ENCODE assay signal across 15 cellular contexts in the genomic region with DNA sequence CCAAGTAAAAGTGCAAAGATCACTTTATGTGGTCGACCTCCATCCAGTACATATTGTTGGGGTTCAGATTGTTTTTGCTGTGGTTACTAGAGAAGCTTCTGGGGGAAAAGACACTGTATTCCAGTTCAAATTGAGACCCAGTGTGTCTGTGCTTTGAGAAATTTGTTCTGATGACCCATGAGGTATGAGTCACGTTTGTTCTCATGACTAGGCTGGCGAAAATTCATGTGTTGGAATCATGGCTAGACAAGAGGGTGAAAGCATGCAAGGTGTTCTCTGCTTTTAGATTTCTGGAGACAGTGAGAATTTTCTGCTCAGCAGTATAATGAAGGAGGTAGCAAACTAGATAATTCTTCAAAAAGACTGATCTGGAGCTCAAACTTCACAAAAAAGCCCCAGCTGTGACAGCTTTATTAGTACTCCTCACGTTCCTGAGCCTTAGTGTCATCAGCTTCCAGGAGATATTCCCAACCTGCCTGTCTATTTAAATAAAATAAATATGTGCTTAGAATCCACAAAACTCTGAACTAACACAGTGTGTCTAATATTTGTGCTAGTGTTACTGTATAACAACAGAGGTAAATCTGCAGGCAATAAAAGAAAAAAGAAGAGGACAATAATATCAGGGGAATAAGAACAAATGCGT. TPM values are rescaled to one million over a fixed set of nuclear protein-coding genes. Genes with fewer than 3 reads are reported as not detected.
DNase-seq lines count a peak whose midpoint lies in the region; ATAC-seq, FAIRE-seq and TF ChIP-seq lines count a peak whose summit lies in the region.
"Had no signal": no experiment of that assay in that cellular context is flagged by ENCODE, and none has a peak within 500 bp of the region (broad histone marks: within the 10 kb centered on the region; RNA-seq: fewer than 3 reads in every experiment).

No MANE protein-coding gene starts in this region.

- TF ChIP-seq EP300 in HepG2 (IDR thresholded peaks at IDR 0.05; ENCODE audit: low read depth in 2 of 2, low read length in 2 of 2) (no peak), HepG2 (CRISPR knock-in tag; IDR thresholded peaks at IDR 0.05; ENCODE audit: borderline replicate concordance) (no peak)

- H3K9ac ChIP-seq in HepG2 (ENCODE audit: insufficient read depth, low read depth, low read length) (no peak overlapping the region), mesendoderm (ENCODE audit: low read length) (no peak overlapping the region)

- POLR2A ChIA-PET in HepG2 (lab: Yijun Ruan, JAX) = no interaction called here

- H3K56ac ChIP-seq in mesendoderm (ENCODE audit: low read length) = no peak overlapping the region

- TF ChIP-seq CTCF in right lobe of liver (IDR thresholded peaks at IDR 0.05) (no peak), HepG2 (CRISPR knock-in tag; IDR thresholded peaks at IDR 0.05) (no peak), astrocyte of the cerebellum (IDR thresholded peaks at IDR 0.05; ENCODE audit: low read depth, low read length, missing control alignments) (no peak)

- DNase-seq in right lobe of liver (no peak), HepG2 (ENCODE audit: low spot score) (no peak), astrocyte of the cerebellum (ENCODE audit: low read depth) (peak; percentile 22), glomerular visceral epithelial cell (ENCODE audit: extremely low spot score) (peak; percentile 41), urothelium cell line (ENCODE audit: low spot score) (peak; percentile 2), mesendoderm (no peak), head of caudate nucleus (no peak)
- DNase-seq in stimulated activated CD4-positive, alpha-beta T cell treated with anti-CD3 and anti-CD28 coated beads, Interleukin-4, amount 100 ng/mL, for 4 hours = no peak
- DNase-seq: activated CD4-positive, alpha-beta T cell treated with anti-CD3 and anti-CD28 coated beads, Interleukin-2, amount 50 U/mL, for 1 hour; NCI-H1417 treated with DMSO at 0.1 percent for 48 hours; nucleus accumbens had no signal

- no peak overlapping the region for H2AK5ac ChIP-seq in mesendoderm (ENCODE audit: low read length)

- ATAC-seq in right lobe of liver (peak; percentile 22 to 80 (median 33)), HepG2 (no peak)
- ATAC-seq: Panc1 had no signal

- BruUV-seq in HepG2 (replicated peaks; lab: Mats Ljungman, UMichigan) = no TSS peak

- no peak overlapping the region for H2BK120ac ChIP-seq in mesendoderm (ENCODE audit: low read depth, low read length)

- H3K4me2 ChIP-seq in HepG2 (ENCODE audit: low read depth, low read length) = no peak overlapping the region
- no peak overlapping the region for H3K4me2 ChIP-seq in mesendoderm (ENCODE audit: low read length)

- 19% methylated on average over 3 of the region's 5 CpGs for WGBS in right lobe of liver (ENCODE audit: insufficient coverage, low coverage, low lambda C conversion rate, missing lambda C conversion rate)
- WGBS in HepG2 (ENCODE audit: low lambda C conversion rate) = 0% methylated on average over 5 of the region's 5 CpGs
- WGBS in mesendoderm (ENCODE audit: extremely low coverage, insufficient coverage, low lambda C conversion rate) = no CpG with 5 or more reads among the region's 5 CpGs

- in situ Hi-C loops in HepG2 (cut with HindIII; ENCODE audit: extremely low pct_ligation_motif_present, low pct_unique_long_range_greater_than_20kb) = no loop called here
- in situ Hi-C loops in astrocyte of the cerebellum (cut with HindIII; ENCODE audit: low sequenced_read_pairs) = no loop called here

- H4K5ac ChIP-seq in mesendoderm (ENCODE audit: low read length) = no peak overlapping the region

- H3K23ac ChIP-seq in mesendoderm (ENCODE audit: low read length) = no peak overlapping the region

- H3K36me3 ChIP-seq in right lobe of liver (no peaks in the 10 kb centered on the region), HepG2 (replicated peaks in 1 of 2; ENCODE audit: control insufficient read depth in 1 of 2, insufficient read depth in 2 of 2, low read length in 2 of 2) (no peaks in the 10 kb centered on the region), mesendoderm (ENCODE audit: control insufficient read depth, insufficient read depth, low read length) (no peaks in the 10 kb centered on the region)

- H3K27me3 ChIP-seq in right lobe of liver (peaks cover 0 to 5% of the 10 kb centered on the region in 2 donors), HepG2 (ENCODE audit: control insufficient read depth in 1 of 2, insufficient read depth in 2 of 2, low read length in 2 of 2) (no peaks in the 10 kb centered on the region), mesendoderm (ENCODE audit: insufficient read depth, low read length, poor library complexity) (no peaks in the 10 kb centered on the region)

- TF ChIP-seq POLR2A in right lobe of liver (IDR thresholded peaks at IDR 0.05) = no peak
- no peak for TF ChIP-seq POLR2A in HepG2 (IDR thresholded peaks at IDR 0.05; ENCODE audit: insufficient read depth in 1 of 2, low read depth in 2 of 2, low read length in 2 of 2)

- H4K20me1 ChIP-seq in HepG2 (ENCODE audit: insufficient read depth, low read length) = no peaks in the 10 kb centered on the region

- H3K27ac ChIP-seq in right lobe of liver = no peak overlapping the region
- H3K27ac ChIP-seq in HepG2 (ENCODE audit: extremely low read length, insufficient read depth, low read length) = no peak overlapping the region
- H3K27ac ChIP-seq in mesendoderm (ENCODE audit: low read depth, low read length) = no peak overlapping the region

- H3K4me1 ChIP-seq in right lobe of liver (no peaks in the 10 kb centered on the region), HepG2 (ENCODE audit: insufficient read depth, low read length) (no peaks in the 10 kb centered on the region), mesendoderm (ENCODE audit: control insufficient read depth, low read depth, low read length) (no peaks in the 10 kb centered on the region)

- H3K9me3 ChIP-seq in right lobe of liver = no peaks in the 10 kb centered on the region
- H3K9me3 ChIP-seq in HepG2 (ENCODE audit: low read length) = no peaks in the 10 kb centered on the region

- no peaks in the 10 kb centered on the region for H3K79me2 ChIP-seq in HepG2 (ENCODE audit: insufficient read depth, low read length)
- no peaks in the 10 kb centered on the region for H3K79me2 ChIP-seq in mesendoderm (ENCODE audit: control insufficient read depth, insufficient read depth, low read length)

- H4K8ac ChIP-seq in mesendoderm (ENCODE audit: low read depth, low read length) = no peak overlapping the region

- FAIRE-seq in HepG2 (lab: Jason Lieb, UNC) (no peak), urothelium cell line (lab: Jason Lieb, UNC) (no peak)

- H2AFZ ChIP-seq in HepG2 (ENCODE audit: low read length) = no peak overlapping the region

- no peak overlapping the region for H3K18ac ChIP-seq in mesendoderm (ENCODE audit: low read length)

- CTCF ChIA-PET in HepG2 (lab: Yijun Ruan, JAX; ENCODE audit: low intra/inter-chr PET ratio, low total read pairs) = no interaction called here

- intact Hi-C loops in right lobe of liver (cut with DNase I) (no loop called here), HepG2 (cut with micrococcal nuclease; ENCODE audit: unreplicated experiment) (no loop called here), head of caudate nucleus (cut with DNase I) (no loop called here)

- no peak overlapping the region for H2BK5ac ChIP-seq in mesendoderm (ENCODE audit: low read length)

- H2BK15ac ChIP-seq in mesendoderm (replicated peaks; ENCODE audit: low read depth) = no peak overlapping the region

- H3K79me1 ChIP-seq in mesendoderm (ENCODE audit: low read length) = no peaks in the 10 kb centered on the region

- no peak for TF ChIP-seq RAD21 in HepG2 (CRISPR knock-in tag; IDR thresholded peaks at IDR 0.05)

- no peak overlapping the region for H3K4ac ChIP-seq in mesendoderm (ENCODE audit: low read depth, low read length)

- no peak overlapping the region for H3K4me3 ChIP-seq in right lobe of liver
- H3K4me3 ChIP-seq in HepG2 (replicated peaks in 1 of 3; ENCODE audit: insufficient read depth in 1 of 3, low read depth in 2 of 3, low read length in 3 of 3) = no peak overlapping the region
- no peak overlapping the region for H3K4me3 ChIP-seq in astrocyte of the cerebellum (ENCODE audit: low read depth, low read length)
- H3K4me3 ChIP-seq in mesendoderm (ENCODE audit: low read length) = no peak overlapping the region

TF ChIP-seq in HepG2, 621 proteins besides CTCF, POLR2A, EP300 and RAD21 (continues in another document):
- TF ChIP-seq RFXAP (CRISPR knock-in tag; IDR thresholded peaks at IDR 0.05; ENCODE audit: borderline replicate concordance) (no peak), ZSCAN29 (CRISPR knock-in tag; conservative IDR thresholded peaks at IDR 0.05) (no peak), RBM39 (IDR thresholded peaks at IDR 0.05; ENCODE audit: low read depth, low read length, poor library complexity, severe bottlenecking) (no peak), SNAPC2 (CRISPR knock-in tag; IDR thresholded peaks at IDR 0.05) (no peak), ZBTB21 (CRISPR knock-in tag; IDR thresholded peaks at IDR 0.05) (no peak), SIN3B (IDR thresholded peaks at IDR 0.05; ENCODE audit: low read length) (no peak), ZNF550 (CRISPR knock-in tag; IDR thresholded peaks at IDR 0.05; ENCODE audit: borderline replicate concordance) (no peak), PPARG (CRISPR knock-in tag; conservative IDR thresholded peaks at IDR 0.05) (no peak)

RNA-seq across cellular contexts. Expression of gene FAM47B, which starts 24.4 kb away (rescaled TPM):
- total RNA-seq in right lobe of liver = not detected
- total RNA-seq in HepG2 (2016; rRNA removed; fragmentation: Illumina TruSeq; extraction: Trizol) = not detected in 2 replicates
- total RNA-seq in HepG2 (2016; cell fraction: cytosol; rRNA removed; fragmentation: Illumina TruSeq; extraction: Trizol; ENCODE audit: low read depth) = not detected in 2 replicates
- not detected in 2 replicates for total RNA-seq in HepG2 (2016; cell fraction: insoluble cytoplasmic fraction; rRNA removed; fragmentation: Illumina TruSeq; extraction: Trizol)
- total RNA-seq in HepG2 (2016; cell fraction: membrane; rRNA removed; fragmentation: Illumina TruSeq; extraction: Trizol) = not detected in 2 replicates
- total RNA-seq in HepG2 (2016; cell fraction: nucleus; rRNA removed; fragmentation: Illumina TruSeq; extraction: Trizol) = not detected in 2 replicates
- not detected in 2 replicates for polyA plus RNA-seq in HepG2 (2011; rRNA removed)
- polyA plus RNA-seq in HepG2 (2011; cell fraction: cytosol; rRNA removed) = not detected in 2 replicates
- not detected in 2 replicates for polyA plus RNA-seq in HepG2 (2011; cell fraction: nucleus; rRNA removed)
- not detected in 2 replicates for polyA plus RNA-seq in HepG2 (2012)
- not detected in 2 replicates for polyA plus RNA-seq in HepG2 (2016; cell fraction: cytosol; fragmentation: Illumina TruSeq; extraction: Trizol; ENCODE audit: low read depth)
- not detected in 2 replicates for polyA plus RNA-seq in HepG2 (2016; cell fraction: insoluble cytoplasmic fraction; fragmentation: Illumina TruSeq; extraction: Trizol; ENCODE audit: low read depth)
- not detected in 2 replicates for polyA plus RNA-seq in HepG2 (2016; cell fraction: membrane; fragmentation: Illumina TruSeq; extraction: Trizol; ENCODE audit: low read depth)
- polyA plus RNA-seq in HepG2 (2016; cell fraction: nucleus; fragmentation: Illumina TruSeq; extraction: Trizol; ENCODE audit: insufficient read depth, low read depth) = not detected in 2 replicates
- not detected in 2 replicates for polyA minus RNA-seq in HepG2 (2011; rRNA and poly(A)+ RNA removed; ENCODE audit: low replicate concordance)
- polyA minus RNA-seq in HepG2 (2011; cell fraction: cytosol; rRNA and poly(A)+ RNA removed) = not detected in 2 replicates
- polyA minus RNA-seq in HepG2 (2011; cell fraction: nucleus; rRNA and poly(A)+ RNA removed) = not detected in 2 replicates
- not detected for polyA plus RNA-seq in mesendoderm (2013, experiment 1 of 2)
- not detected for polyA plus RNA-seq in mesendoderm (2013, experiment 2 of 2)
- total RNA-seq: endodermal cell, mesenteric fat pad had no signal
- polyA plus RNA-seq: thymus had no signal

Comparison
In these comparisons a context has a peak if more than half of its experiments do, and no peak if none do; other contexts are left out.
1. DNase-seq: peak in astrocyte of the cerebellum (single experiment), glomerular visceral epithelial cell (single experiment) and urothelium cell line (single experiment); none in right lobe of liver (0 of 3), HepG2 (single experiment), mesendoderm (single experiment), head of caudate nucleus (0 of 42) and stimulated activated CD4-positive, alpha-beta T cell treated with anti-CD3 and anti-CD28 coated beads, Interleukin-4, amount 100 ng/mL, for 4 hours (0 of 2).